Comparison of ENCODE assay signal across 1 cellular context in genomic region chr2:234476766-234477165, GRCh38.
TF ChIP-seq lines count a peak whose summit lies in the region.

No MANE protein-coding gene starts in this region.

TF ChIP-seq in GM23338, 12 proteins besides CTCF, POLR2A, EP300 and RAD21 (continued from another document):
- no peak for TF ChIP-seq ZNF462 (CRISPR knock-in tag; IDR thresholded peaks at IDR 0.05)
- no peak for TF ChIP-seq ZNF331 (CRISPR knock-in tag; IDR thresholded peaks at IDR 0.05; ENCODE audit: low read depth)
- TF ChIP-seq NANOG (IDR thresholded peaks at IDR 0.05; ENCODE audit: borderline replicate concordance) = no peak
- TF ChIP-seq POLR2AphosphoS5 (IDR thresholded peaks at IDR 0.05; ENCODE audit: low read depth) = no peak
- TF ChIP-seq REST (IDR thresholded peaks at IDR 0.05; ENCODE audit: unreplicated experiment) = no peak
